Comparison of ENCODE assay signal across 8 cellular contexts in genomic region chr11:65720237-65720934, GRCh38. TPM values are rescaled to one million over a fixed set of nuclear protein-coding genes. Genes with fewer than 3 reads are reported as not detected.
DNase-seq lines count a peak whose midpoint lies in the region; ATAC-seq and TF ChIP-seq lines count a peak whose summit lies in the region.

RNASEH2C (minus strand) TSS chr11:65720798; CDS start chr11:65720758, 40 bp downstream.

- peaks cover 55% of the 10 kb centered on the region for H3K36me3 Mint-ChIP-seq in Caco-2 (ENCODE audit: insufficient read depth, unreplicated experiment)

- POLR2A ChIA-PET in Caco-2 (lab: Charles Lee), result interaction anchor here (0.5 to 1.7 kb wide), 10 partner anchors 8 to 1154 kb away, joined by 3 to 34 read pairs (median 4); partner anchors contain the start of genes CFL1, KAT5, OVOL1 and RELA

- TF ChIP-seq CTCF in Caco-2 (IDR thresholded peaks at IDR 0.05; ENCODE audit: insufficient read depth in 1 of 2, low read depth in 1 of 2, low read length in 1 of 2, severe bottlenecking in 1 of 2, unreplicated experiment in 1 of 2) (no peak), OCI-LY1 (IDR thresholded peaks at IDR 0.05; ENCODE audit: low read length) (no peak), mucosa of descending colon (IDR thresholded peaks at IDR 0.05) (no peak)

- H3K27ac ChIP-seq in OCI-LY1 (ENCODE audit: low read depth, low read length, poor library complexity, severe bottlenecking) (peak within 1 kb of the TSS; percentile 0), epithelial cell of prostate (peak within 1 kb of the TSS; percentile 48)

- CTCF ChIA-PET in Caco-2 (lab: Charles Lee), result interaction anchor here (0.6 to 2.1 kb wide), 11 partner anchors 9 to 332 kb away, joined by 3 to 20 read pairs (median 4); partner anchors contain the start of genes KAT5, MUS81 and OVOL1

- H3K4me2 ChIP-seq in OCI-LY1 (ENCODE audit: low read length), result peak within 1 kb of the TSS; percentile 95

- H3K27me3 Mint-ChIP-seq in Caco-2 (ENCODE audit: insufficient read depth, unreplicated experiment), result peaks cover 5% of the 10 kb centered on the region

- peaks cover 10% of the 10 kb centered on the region for H3K4me1 Mint-ChIP-seq in Caco-2 (ENCODE audit: low read depth, unreplicated experiment)

- BruUV-seq in Caco-2 (replicated peaks; lab: Mats Ljungman, UMichigan), result TSS peak; percentile 58

- H3F3A ChIP-seq in OCI-LY1 (ENCODE audit: insufficient read depth, low read length), result no peaks in the 10 kb centered on the region

- H3K4me3 ChIP-seq in Caco-2 (ENCODE audit: low read depth, low read length), result peak within 1 kb of the TSS; percentile 98
- H3K4me3 ChIP-seq in OCI-LY1 (ENCODE audit: low read depth, low read length, poor library complexity, severe bottlenecking), result peak within 1 kb of the TSS; percentile 82
- peak within 1 kb of the TSS; percentile 65 for H3K4me3 ChIP-seq in mucosa of descending colon

- no peaks in the 10 kb centered on the region for H4K20me1 ChIP-seq in OCI-LY1 (ENCODE audit: insufficient read depth, low read length)

- H3K9me3 ChIP-seq in Caco-2, result no peaks in the 10 kb centered on the region
- H3K9me3 ChIP-seq in OCI-LY1 (ENCODE audit: low read length), result no peaks in the 10 kb centered on the region
- no peaks in the 10 kb centered on the region for H3K9me3 ChIP-seq in mucosa of descending colon

- H3K9ac ChIP-seq in OCI-LY1 (ENCODE audit: low read length), result peak within 1 kb of the TSS; percentile 81

- H3K9me3 Mint-ChIP-seq in Caco-2 (ENCODE audit: unreplicated experiment), result no peaks in the 10 kb centered on the region

- no peak within 1 kb of the TSS for H2AFZ ChIP-seq in OCI-LY1 (ENCODE audit: low read length)

- peak within 1 kb of the TSS; percentile 86 for H3K4me3 Mint-ChIP-seq in Caco-2 (ENCODE audit: unreplicated experiment)

- H3K27me3 ChIP-seq in Caco-2 (replicated peaks; ENCODE audit: control insufficient read depth, insufficient read depth, low read length) (no peaks in the 10 kb centered on the region), OCI-LY1 (ENCODE audit: insufficient read depth, low read length) (no peaks in the 10 kb centered on the region)

- H3K4me1 ChIP-seq in Caco-2 (no peaks in the 10 kb centered on the region; the same call in 1 of the 2 replicates), OCI-LY1 (ENCODE audit: insufficient read depth, low read length, severe bottlenecking) (peaks cover 22% of the 10 kb centered on the region), mucosa of descending colon (ENCODE audit: low read depth) (peaks cover 15% of the 10 kb centered on the region)

- ATAC-seq in GM21367 (IDR thresholded peaks at IDR 0.05; ENCODE audit: unreplicated experiment) (peak; percentile 45), mucosa of descending colon (peak; percentile 97)

- H3K36me3 ChIP-seq in Caco-2 (ENCODE audit: control insufficient read depth, insufficient read depth, low read length) (peaks cover 6% of the 10 kb centered on the region), OCI-LY1 (ENCODE audit: insufficient read depth, low read length) (peaks cover 46% of the 10 kb centered on the region), mucosa of descending colon (ENCODE audit: low read depth) (no peaks in the 10 kb centered on the region)

- DNase-seq in Caco-2, result peak; percentile 83 to 87
- peak in 71 of 76 experiments; percentile 12 to 83 (median 68) for DNase-seq in HUDEP-2 (lab: John Stamatoyannopoulos, UW; ENCODE audit: unreplicated experiment in 76 of 76)
- peak; percentile 76 for DNase-seq in activated T-cell treated with anti-CD3 and anti-CD28 coated beads for 24 hours (ENCODE audit: low read depth)
- DNase-seq in epithelial cell of prostate (ENCODE audit: low read depth, low spot score), result peak; percentile 16
- DNase-seq in mucosa of descending colon, result peak; percentile 86 to 88 (median 88)
- peak; percentile 49 to 54 for DNase-seq in stimulated activated CD8-positive, alpha-beta memory T cell treated with anti-CD3 and anti-CD28 coated beads, Interleukin-4, amount 100 ng/mL, for 1 hour (ENCODE audit: low read depth in 2 of 2, low spot score in 1 of 2)

- H3K9me2 ChIP-seq in OCI-LY1 (ENCODE audit: low read depth, low read length), result no peaks in the 10 kb centered on the region

- H3K79me2 ChIP-seq in OCI-LY1 (ENCODE audit: insufficient read depth, low read length), result peaks cover 11% of the 10 kb centered on the region; the same call in 1 of the 2 replicates

- peak within 1 kb of the TSS; percentile 68 for H3K27ac Mint-ChIP-seq in Caco-2 (ENCODE audit: unreplicated experiment)

- intact Hi-C loops in Caco-2 (cut with micrococcal nuclease; ENCODE audit: unreplicated experiment) (loop anchor here (1.0 kb wide), 1 partner anchor 8 kb away; the partner anchor contains the start of gene KAT5), mucosa of descending colon (cut with DNase I, micrococcal nuclease) (no loop called here)

RNA-seq across cellular contexts. Expression of gene RNASEH2C, which starts in this region (rescaled TPM):
- total RNA-seq in Caco-2 (2022) (66.7 and 76.4 TPM in 2 replicates), mucosa of descending colon (10 to 100 TPM; 25.9 to 61.9 (median 28.8) TPM)

Comparison
In these comparisons a context has a peak if more than half of its experiments do, and no peak if none do; other contexts are left out.
1. Peak in every context shown above with its lines: DNase-seq, ATAC-seq, H3K4me3 ChIP-seq and H3K27ac ChIP-seq.
2. DNase-seq: peak in every context shown above with its lines; median percentile 88 in mucosa of descending colon; 85 in Caco-2; 76 in activated T-cell treated with anti-CD3 and anti-CD28 coated beads for 24 hours; 68 in HUDEP-2; 52 in stimulated activated CD8-positive, alpha-beta memory T cell treated with anti-CD3 and anti-CD28 coated beads, Interleukin-4, amount 100 ng/mL, for 1 hour; 16 in epithelial cell of prostate.